In genomic region chr10:26684667-26685264, GRCh38 we compare ENCODE assay signal across 8 cellular contexts. TPM values are rescaled to one million over a fixed set of nuclear protein-coding genes. Genes with fewer than 3 reads are reported as not detected.
DNase-seq lines count a peak whose midpoint lies in the region; ATAC-seq, FAIRE-seq and TF ChIP-seq lines count a peak whose summit lies in the region.
"Not testable (repeated sequence)": the region's sequence is repeated elsewhere in the genome, so short reads cannot be mapped to it uniquely, and the experiment has no call there.

No MANE protein-coding gene starts in this region.

- H3K27ac ChIP-seq in hepatocyte, result not testable (repeated sequence)

- whole genome bisulfite sequencing in hepatocyte (ENCODE audit: low lambda C conversion rate, missing lambda C conversion rate), result 28% methylated on average over 6 of the region's 6 CpGs

- DNase-seq in COLO668 (lab: John Stamatoyannopoulos, UW; ENCODE audit: unreplicated experiment), result peak; percentile 0
- peak; percentile 16 for DNase-seq in GM19239 (ENCODE audit: insufficient read length, low spot score)
- peak; percentile 8 for DNase-seq in NCI-H1048 (lab: John Stamatoyannopoulos, UW)
- DNase-seq in SK-N-DZ (ENCODE audit: low spot score), result peak; percentile 32
- DNase-seq in bronchial epithelial cell (ENCODE audit: low read depth), result peak; percentile 61
- DNase-seq in hepatocyte (ENCODE audit: low spot score), result peak; percentile 38
- DNase-seq in sciatic nerve (ENCODE audit: low spot score), result not testable (repeated sequence)

- H3K4me3 ChIP-seq in bronchial epithelial cell (ENCODE audit: low read depth, low read length); hepatocyte: not testable (repeated sequence)

- TF ChIP-seq CTCF in bronchial epithelial cell (IDR thresholded peaks at IDR 0.05; ENCODE audit: insufficient read depth, low read length, severe bottlenecking) (peak; percentile 38), hepatocyte (IDR thresholded peaks at IDR 0.05; ENCODE audit: poor library complexity) (peak; percentile 68)

- H3K4me2 ChIP-seq in hepatocyte, result not testable (repeated sequence)

- FAIRE-seq in GM19239 (lab: Jason Lieb, UNC), result peak; percentile 99
- peak; percentile 94 for FAIRE-seq in bronchial epithelial cell (lab: Jason Lieb, UNC)

- not testable (repeated sequence) for H3K9me2 ChIP-seq in hepatocyte (replicated peaks; ENCODE audit: insufficient read depth)

- not testable (repeated sequence) for H3K27me3 ChIP-seq in bronchial epithelial cell (ENCODE audit: control insufficient read depth, insufficient read depth, low read length); hepatocyte

- not testable (repeated sequence) for H3K79me2 ChIP-seq in hepatocyte

- not testable (repeated sequence) for H3K9me3 ChIP-seq in hepatocyte (ENCODE audit: low read depth)

- not testable (repeated sequence) for H4K20me1 ChIP-seq in hepatocyte (ENCODE audit: insufficient read depth, poor library complexity, severe bottlenecking)

- H3K36me3 ChIP-seq in bronchial epithelial cell (ENCODE audit: control insufficient read depth, insufficient read depth, low read length); hepatocyte (replicated peaks; ENCODE audit: insufficient read depth, low read depth): not testable (repeated sequence)

- H3K4me1 ChIP-seq in hepatocyte (ENCODE audit: insufficient read depth), result not testable (repeated sequence)

- H2AFZ ChIP-seq in hepatocyte, result peak overlapping the region; percentile 12

- intact Hi-C loops in sciatic nerve (cut with DNase I), result not testable (repeated sequence)

- ATAC-seq in HG02970 (IDR thresholded peaks at IDR 0.05; ENCODE audit: low FRiP score, unreplicated experiment) (peak; percentile 72), sciatic nerve (peak; percentile 80)

RNA-seq across cellular contexts. Expression of gene PDSS1, which starts 12.7 kb away (rescaled TPM):
- polyA plus RNA-seq in SK-N-DZ (2014; cell fraction: cytosol; rRNA removed), result 23.1 and 30.8 TPM in 2 replicates
- polyA plus RNA-seq in SK-N-DZ (2014; cell fraction: nucleus; rRNA removed), result 31.8 and 34.5 TPM in 2 replicates
- total RNA-seq in bronchial epithelial cell (6.1 and 6.3 TPM in 2 replicates), hepatocyte (7.6 and 13.5 TPM in 2 replicates), sciatic nerve (3.8 TPM)
- polyA plus RNA-seq in hepatocyte, result 6.1 and 9.7 TPM in 2 replicates
